In the genomic region with DNA sequence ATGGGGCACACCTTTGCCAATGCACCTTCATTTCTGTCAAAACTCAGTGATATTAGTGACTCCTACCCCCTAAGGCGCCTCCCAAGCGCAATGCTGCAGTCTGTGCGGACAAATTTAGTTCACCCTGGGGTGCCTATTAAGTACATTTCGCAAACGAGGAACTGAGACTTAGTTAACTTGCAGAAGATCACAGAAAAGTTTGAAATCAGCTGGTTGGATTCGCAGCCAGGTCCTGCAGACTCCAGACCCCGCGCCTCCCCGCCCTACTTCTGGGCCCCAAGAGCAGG, we compare ENCODE assay signal across 8 cellular contexts. TPM values are rescaled to one million over a fixed set of nuclear protein-coding genes. Genes with fewer than 3 reads are reported as not detected.
DNase-seq lines count a peak whose midpoint lies in the region; ATAC-seq, FAIRE-seq and TF ChIP-seq lines count a peak whose summit lies in the region.

No MANE protein-coding gene starts in this region.

- H3K36me3 ChIP-seq in Panc1 (ENCODE audit: control insufficient read depth, insufficient read depth, low read length) (peaks cover 5% of the 10 kb centered on the region), endothelial cell of umbilical vein (ENCODE audit: control insufficient read depth in 2 of 2, extremely low read depth in 1 of 2, insufficient read depth in 2 of 2, low read length in 2 of 2) (peaks cover 4% of the 10 kb centered on the region in 2 experiments), pancreas (peaks cover 0 to 27% (median 0%) of the 10 kb centered on the region in 3 donors)

- no TSS peak for BruUV-seq in Panc1 (replicated peaks; lab: Mats Ljungman, UMichigan)
- BruUV-seq in endothelial cell of umbilical vein (replicated peaks; lab: Mats Ljungman, UMichigan), result no TSS peak

- no peak overlapping the region for H2AFZ ChIP-seq in endothelial cell of umbilical vein (ENCODE audit: low read depth, low read length)

- H3K27me3 ChIP-seq in Panc1 (ENCODE audit: control insufficient read depth, insufficient read depth, low read length) (no peaks in the 10 kb centered on the region), endothelial cell of umbilical vein (ENCODE audit: control insufficient read depth in 2 of 2, insufficient read depth in 2 of 2, low read length in 2 of 2) (no peaks in the 10 kb centered on the region), pancreas (no peaks in the 10 kb centered on the region)

- no peak for FAIRE-seq in endothelial cell of umbilical vein (lab: Jason Lieb, UNC)
- FAIRE-seq in pancreas (lab: Jason Lieb, UNC), result no peak

- peak overlapping the region; percentile 93 for H3K4me2 ChIP-seq in endothelial cell of umbilical vein (ENCODE audit: insufficient read depth, low read length)

- CTCF ChIA-PET in Panc1 (lab: Charles Lee), result no interaction called here
- CTCF ChIA-PET in endothelial cell of umbilical vein (lab: Charles Lee), result interaction anchor here (0.9 to 3.8 kb wide), 14 partner anchors 9 to 539 kb away, joined by 3 to 45 read pairs (median 4); a partner anchor contains a TSS

- TF ChIP-seq POLR2A in endothelial cell of umbilical vein (IDR thresholded peaks at IDR 0.05; ENCODE audit: low read depth, low read length), result no peak

- intact Hi-C loops in Panc1 (cut with micrococcal nuclease; ENCODE audit: unreplicated experiment), result loop anchor here (2.0 to 10.0 kb wide), 2 partner anchors 65 to 183 kb away; a partner anchor contains a TSS
- intact Hi-C loops in endothelial cell of umbilical vein (cut with micrococcal nuclease), result loop anchor here (1.0 to 10.0 kb wide), 8 partner anchors 21 to 558 kb away; a partner anchor contains a TSS
- intact Hi-C loops in pancreas (cut with DNase I), result loop anchor here in 2 of 3 donors (10.0 kb wide), 2 partner anchors 175 to 185 kb away; a partner anchor contains a TSS

- TF ChIP-seq CTCF in Panc1 (IDR thresholded peaks at IDR 0.05) (no peak), endothelial cell of umbilical vein (IDR thresholded peaks at IDR 0.05; ENCODE audit: extremely low read depth in 1 of 2, insufficient read depth in 1 of 2, low read depth in 1 of 2, low read length in 2 of 2) (no peak), pancreas (IDR thresholded peaks at IDR 0.05) (no peak)

- H3K4me3 ChIP-seq in Panc1 (ENCODE audit: low read depth in 2 of 2, low read length in 2 of 2) (peak overlapping the region; percentile 97), endothelial cell of umbilical vein (replicated peaks in 1 of 3; ENCODE audit: insufficient read depth in 1 of 3, low read depth in 1 of 3, low read length in 3 of 3) (peak overlapping the region; percentile 47 to 75 (median 66)), pancreas (peak overlapping the region; percentile 79 to 97 (median 93))

- in situ Hi-C loops in Panc1 (cut with HindIII; ENCODE audit: low pct_unique_long_range_greater_than_20kb, low sequenced_read_pairs), result no loop called here

- peak overlapping the region; percentile 74 for H3K9ac ChIP-seq in endothelial cell of umbilical vein (replicated peaks; ENCODE audit: extremely low read depth, insufficient read depth, low read length)

- H3K4me1 ChIP-seq in Panc1 (ENCODE audit: control insufficient read depth, insufficient read depth, low read length), result peaks cover 10% of the 10 kb centered on the region
- peaks cover 23% of the 10 kb centered on the region for H3K4me1 ChIP-seq in endothelial cell of umbilical vein (ENCODE audit: control insufficient read depth, extremely low read depth, insufficient read depth, low read length)
- H3K4me1 ChIP-seq in pancreas, result peaks cover 5 to 18% (median 13%) of the 10 kb centered on the region in 3 donors

- WGBS in pancreas, 2 donors, result 1% methylated on average over 8 to 9 of the region's 9 CpGs

- H4K20me1 ChIP-seq in endothelial cell of umbilical vein (replicated peaks; ENCODE audit: control insufficient read depth, extremely low read depth, insufficient read depth, low read length), result no peaks in the 10 kb centered on the region

- H3K9me3 ChIP-seq in Panc1 (ENCODE audit: control insufficient read depth, insufficient read depth, low read depth, low read length) (no peaks in the 10 kb centered on the region), endothelial cell of umbilical vein (replicated peaks; ENCODE audit: control insufficient read depth, insufficient read depth, low read length) (no peaks in the 10 kb centered on the region), pancreas (no peaks in the 10 kb centered on the region)

- no peaks in the 10 kb centered on the region for H3K9me1 ChIP-seq in endothelial cell of umbilical vein (replicated peaks; ENCODE audit: control insufficient read depth, extremely low read depth, insufficient read depth, low read length)

- ATAC-seq in Panc1, result no peak
- ATAC-seq in pancreas, result no peak
- ATAC-seq in HG02763 (IDR thresholded peaks at IDR 0.05; ENCODE audit: unreplicated experiment), result no peak

- POLR2A ChIA-PET in Panc1 (lab: Charles Lee) (no interaction called here), endothelial cell of umbilical vein (lab: Charles Lee) (interaction anchor here (1.1 to 1.5 kb wide), 2 partner anchors 9 to 22 kb away, joined by 3 to 4 read pairs; a partner anchor contains a TSS)

- peak overlapping the region; percentile 96 for H3K27ac ChIP-seq in Panc1 (ENCODE audit: low read length)
- H3K27ac ChIP-seq in endothelial cell of umbilical vein (ENCODE audit: insufficient read depth, low read depth, low read length), result peak overlapping the region; percentile 63
- H3K27ac ChIP-seq in pancreas, result peak overlapping the region; percentile 95 to 99 (median 96)

- DNase-seq in activated effector memory CD4-positive, alpha-beta T cell treated with anti-CD3 and anti-CD28 coated beads, Interleukin-2, amount 50 U/mL, for 16 hours, result peak; percentile 76
- no peak for DNase-seq in activated effector memory CD4-positive, alpha-beta T cell treated with Interleukin-2 at 50 U/mL for 16 hours
- DNase-seq in Panc1 (ENCODE audit: low read depth, low spot score) (no peak), endothelial cell of umbilical vein (ENCODE audit: low read depth, low spot score) (no peak), pancreas (no peak), NCI-H345 treated with DMSO at 0.1 percent for 48 hours (lab: John Stamatoyannopoulos, UW; ENCODE audit: unreplicated experiment) (no peak), NCI-H524 (lab: John Stamatoyannopoulos, UW) (no peak)

- dilution Hi-C loops in endothelial cell of umbilical vein (cut with MboI; ENCODE audit: extremely low pct_ligation_motif_present, low sequenced_read_pairs), result no loop called here

- peaks cover 3% of the 10 kb centered on the region for H3K79me2 ChIP-seq in endothelial cell of umbilical vein (ENCODE audit: control insufficient read depth, insufficient read depth, low read length)

TF ChIP-seq in endothelial cell of umbilical vein, 7 proteins besides CTCF, POLR2A, EP300 and RAD21:
- TF ChIP-seq MYC (IDR thresholded peaks at IDR 0.05; ENCODE audit: low read depth, low read length), result no peak
- TF ChIP-seq FOS (IDR thresholded peaks at IDR 0.05; ENCODE audit: borderline replicate concordance, insufficient read depth, low read length), result peak; percentile 1
TF ChIP-seq in endothelial cell of umbilical vein: peak in this region for 1.

RNA-seq across cellular contexts. Expression of a gene that starts 0.6 kb away (rescaled TPM):
- 49.6 TPM for total RNA-seq in Panc1 (2021; ENCODE audit: unreplicated experiment)
- 37.1 TPM for polyA plus RNA-seq in Panc1 (2012; ENCODE audit: insufficient read length)
- total RNA-seq in endothelial cell of umbilical vein, result 26.8 and 30.8 TPM in 2 replicates
- polyA plus RNA-seq in endothelial cell of umbilical vein, result 16.9 and 19.1 TPM in 2 replicates
- polyA plus RNA-seq in endothelial cell of umbilical vein (2011; cell fraction: cytosol; rRNA removed), result 22.3 and 22.5 TPM in 2 replicates
- polyA plus RNA-seq in endothelial cell of umbilical vein (2011; cell fraction: nucleus; rRNA removed), result 18.3 and 20.0 TPM in 2 replicates
- 17.0 and 19.4 TPM in 2 replicates for polyA plus RNA-seq in endothelial cell of umbilical vein (2012)
- 23.5 and 25.7 TPM in 2 replicates for polyA minus RNA-seq in endothelial cell of umbilical vein
- polyA minus RNA-seq in endothelial cell of umbilical vein (2011; cell fraction: cytosol; rRNA and poly(A)+ RNA removed), result 22.8 TPM
- 16.6 and 21.7 TPM in 2 replicates for polyA minus RNA-seq in endothelial cell of umbilical vein (2011; cell fraction: nucleus; rRNA and poly(A)+ RNA removed)
- total RNA-seq in pancreas, result 10 to 100 TPM; 13.9 to 29.0 (median 21.0) TPM
- 10 to 100 TPM; 25.2 to 28.2 TPM for polyA plus RNA-seq in pancreas

RNA-seq across cellular contexts. Expression of a gene that starts 22.0 kb away (rescaled TPM):
- total RNA-seq in Panc1 (2021; ENCODE audit: unreplicated experiment) (3.2 TPM), endothelial cell of umbilical vein (15.7 and 26.5 TPM in 2 replicates), pancreas (10 to 100 TPM in 1 of 6 donors, 1 to 10 TPM in 5; 2.7 to 14.3 (median 4.3) TPM)
- polyA plus RNA-seq in Panc1 (2012; ENCODE audit: insufficient read length), result 7.7 TPM
- polyA plus RNA-seq in endothelial cell of umbilical vein (17.9 and 21.9 TPM in 2 replicates), pancreas (1 to 10 TPM; 5.0 to 6.5 TPM)
- 12.0 and 12.3 TPM in 2 replicates for polyA plus RNA-seq in endothelial cell of umbilical vein (2011; cell fraction: cytosol; rRNA removed)
- polyA plus RNA-seq in endothelial cell of umbilical vein (2011; cell fraction: nucleus; rRNA removed), result 8.9 and 9.9 TPM in 2 replicates
- polyA plus RNA-seq in endothelial cell of umbilical vein (2012), result 11.8 and 13.5 TPM in 2 replicates
- 21.5 and 29.8 TPM in 2 replicates for polyA minus RNA-seq in endothelial cell of umbilical vein
- polyA minus RNA-seq in endothelial cell of umbilical vein (2011; cell fraction: cytosol; rRNA and poly(A)+ RNA removed), result not detected
- 13.8 and 15.0 TPM in 2 replicates for polyA minus RNA-seq in endothelial cell of umbilical vein (2011; cell fraction: nucleus; rRNA and poly(A)+ RNA removed)

RNA-seq across cellular contexts. Expression of a gene that starts 41.4 kb away (rescaled TPM):
- total RNA-seq in Panc1 (2021; ENCODE audit: unreplicated experiment) (8.8 TPM), endothelial cell of umbilical vein (7.0 and 9.8 TPM in 2 replicates), pancreas (10 to 100 TPM; 17.8 to 28.9 (median 23.0) TPM)
- 10.3 TPM for polyA plus RNA-seq in Panc1 (2012; ENCODE audit: insufficient read length)
- polyA plus RNA-seq in endothelial cell of umbilical vein (6.7 and 9.5 TPM in 2 replicates), pancreas (10 to 100 TPM; 43.0 to 47.9 TPM)
- 4.5 and 4.7 TPM in 2 replicates for polyA plus RNA-seq in endothelial cell of umbilical vein (2011; cell fraction: cytosol; rRNA removed)
- 26.5 and 30.7 TPM in 2 replicates for polyA plus RNA-seq in endothelial cell of umbilical vein (2011; cell fraction: nucleus; rRNA removed)
- 4.0 and 5.1 TPM in 2 replicates for polyA plus RNA-seq in endothelial cell of umbilical vein (2012)
- polyA minus RNA-seq in endothelial cell of umbilical vein, result 10.9 and 12.0 TPM in 2 replicates
- 1.7 TPM for polyA minus RNA-seq in endothelial cell of umbilical vein (2011; cell fraction: cytosol; rRNA and poly(A)+ RNA removed)
- 10.6 and 12.8 TPM in 2 replicates for polyA minus RNA-seq in endothelial cell of umbilical vein (2011; cell fraction: nucleus; rRNA and poly(A)+ RNA removed)
